Comparison of ENCODE assay signal across 20 cellular contexts in genomic region chr1:183769956-183770815, GRCh38.
"Had no signal": no experiment of that assay in that cellular context is flagged by ENCODE, and none has a peak within 500 bp of the region (broad histone marks: within the 10 kb centered on the region; RNA-seq: fewer than 3 reads in every experiment).

No MANE protein-coding gene starts in this region.

- FAIRE-seq: colon had no signal

- DNase-seq: activated CD4-positive, alpha-beta T cell treated with anti-CD3 and anti-CD28 coated beads, Interleukin-2, amount 10 ng/mL, durations not matched to agents 24 days and 14 days; activated CD8-positive, alpha-beta T cell treated with anti-CD3 and anti-CD28 coated beads for 36 hours; activated naive CD4-positive, alpha-beta T cell; activated naive CD8-positive, alpha-beta T cell treated with anti-CD3 and anti-CD28 coated beads, Interleukin-2, amount 10 ng/mL, durations not matched to agents 7 days and 5 days; activated T-cell treated with anti-CD3 and anti-CD28 coated beads, Interleukin-2, amount 50 U/mL, for 1 hour; body of pancreas; central memory CD4-positive, alpha-beta T cell; heart left ventricle; kidney glomerular epithelial cell; left ventricle myocardium inferior; nephron progenitor cell; occipital lobe; retina; stimulated activated CD4-positive, alpha-beta T cell treated with anti-CD3 and anti-CD28 coated beads, Interleukin-2, amount 100 ng/mL, for 24 hours; stomach; T1000; upper lobe of left lung had no signal

- H3K27me3 Mint-ChIP-seq: activated CD4-positive, alpha-beta T cell treated with anti-CD3 and anti-CD28 coated beads, Interleukin-2, amount 10 ng/mL, durations not matched to agents 24 days and 14 days; activated CD8-positive, alpha-beta T cell treated with anti-CD3 and anti-CD28 coated beads for 36 hours; activated naive CD8-positive, alpha-beta T cell treated with anti-CD3 and anti-CD28 coated beads, Interleukin-2, amount 10 ng/mL, durations not matched to agents 7 days and 5 days; activated T-helper 17 cell treated with anti-CD3 and anti-CD28 coated beads, Interleukin-2, amount 50 U/mL, for 72 hours had no signal

- H3K4me1 ChIP-seq: body of pancreas, gastroesophageal sphincter, heart left ventricle, left ventricle myocardium inferior, stomach, upper lobe of left lung had no signal

- H3K4me3 Mint-ChIP-seq: activated CD4-positive, alpha-beta T cell treated with anti-CD3 and anti-CD28 coated beads, Interleukin-2, amount 10 ng/mL, durations not matched to agents 24 days and 14 days; activated CD8-positive, alpha-beta T cell treated with anti-CD3 and anti-CD28 coated beads for 36 hours; activated naive CD8-positive, alpha-beta T cell treated with anti-CD3 and anti-CD28 coated beads, Interleukin-2, amount 10 ng/mL, durations not matched to agents 7 days and 5 days; activated T-helper 17 cell treated with anti-CD3 and anti-CD28 coated beads, Interleukin-2, amount 50 U/mL, for 72 hours; nephron progenitor cell had no signal

- H3K27me3 ChIP-seq: body of pancreas, gastroesophageal sphincter, heart left ventricle, stomach, upper lobe of left lung had no signal

- H3K27ac ChIP-seq: body of pancreas, gastroesophageal sphincter, left ventricle myocardium inferior, stomach, upper lobe of left lung had no signal

- H3K4me3 ChIP-seq: body of pancreas, gastroesophageal sphincter, heart left ventricle, left ventricle myocardium inferior, stomach, upper lobe of left lung had no signal

- H3K4me1 Mint-ChIP-seq: activated CD4-positive, alpha-beta T cell treated with anti-CD3 and anti-CD28 coated beads, Interleukin-2, amount 10 ng/mL, durations not matched to agents 24 days and 14 days; activated naive CD8-positive, alpha-beta T cell treated with anti-CD3 and anti-CD28 coated beads, Interleukin-2, amount 10 ng/mL, durations not matched to agents 7 days and 5 days; activated T-helper 17 cell treated with anti-CD3 and anti-CD28 coated beads, Interleukin-2, amount 50 U/mL, for 72 hours; nephron progenitor cell had no signal

- H3K27ac Mint-ChIP-seq: activated CD4-positive, alpha-beta T cell treated with anti-CD3 and anti-CD28 coated beads, Interleukin-2, amount 10 ng/mL, durations not matched to agents 24 days and 14 days; activated CD8-positive, alpha-beta T cell treated with anti-CD3 and anti-CD28 coated beads for 36 hours; activated naive CD8-positive, alpha-beta T cell treated with anti-CD3 and anti-CD28 coated beads, Interleukin-2, amount 10 ng/mL, durations not matched to agents 7 days and 5 days; activated T-helper 17 cell treated with anti-CD3 and anti-CD28 coated beads, Interleukin-2, amount 50 U/mL, for 72 hours; nephron progenitor cell had no signal

- ATAC-seq: activated CD8-positive, alpha-beta T cell treated with anti-CD3 and anti-CD28 coated beads for 36 hours; activated T-helper 17 cell treated with anti-CD3 and anti-CD28 coated beads, Interleukin-2, amount 50 U/mL, for 72 hours; body of pancreas; gastroesophageal sphincter; heart left ventricle had no signal

- H3K36me3 ChIP-seq: gastroesophageal sphincter, heart left ventricle, left ventricle myocardium inferior, stomach, upper lobe of left lung had no signal
